In genomic region chr16:22353933-22354541, GRCh38 we compare ENCODE assay signal across 1 cellular context.
TF ChIP-seq lines count a peak whose summit lies in the region.

No MANE protein-coding gene starts in this region.

TF ChIP-seq in liver, 16 proteins besides CTCF, POLR2A, EP300 and RAD21 (continued from another document):
- peak; percentile 69 for TF ChIP-seq MAX (IDR thresholded peaks at IDR 0.05)
